ENCODE assay signal across 9 cellular contexts in genomic region chr15:68210409-68210756, GRCh38. TPM values are rescaled to one million over a fixed set of nuclear protein-coding genes. Genes with fewer than 3 reads are reported as not detected.
DNase-seq lines count a peak whose midpoint lies in the region; ATAC-seq and TF ChIP-seq lines count a peak whose summit lies in the region.
"Had no signal": no experiment of that assay in that cellular context is flagged by ENCODE, and none has a peak within 500 bp of the region (broad histone marks: within the 10 kb centered on the region; RNA-seq: fewer than 3 reads in every experiment).

No MANE protein-coding gene starts in this region.

- no peak for ATAC-seq in GM21423 (IDR thresholded peaks at IDR 0.05; ENCODE audit: unreplicated experiment)
- no peak for ATAC-seq in GM21723 (IDR thresholded peaks at IDR 0.05; ENCODE audit: unreplicated experiment)

- intact Hi-C loops in posterior vena cava (cut with DNase I), result no loop called here

- peak overlapping the region; percentile 12 for H3K9ac ChIP-seq in HUES6 (ENCODE audit: low read length)

- H3K4me1 ChIP-seq in HUES6 (ENCODE audit: control insufficient read depth, insufficient read depth, low read length), result peaks cover 32% of the 10 kb centered on the region

- H3K27ac ChIP-seq in HUES6 (ENCODE audit: low read depth, low read length), result no peak overlapping the region
- peak overlapping the region; percentile 78 for H3K27ac ChIP-seq in cingulate gyrus (ENCODE audit: low read depth, low read length)
- H3K27ac ChIP-seq: C4-2B had no signal

- no peaks in the 10 kb centered on the region for H3K27me3 ChIP-seq in HUES6 (ENCODE audit: control insufficient read depth, insufficient read depth, low read length)

- peak overlapping the region; percentile 36; the same call in 1 of the 2 replicates for H3K4me3 ChIP-seq in AG10803 (ENCODE audit: low read length)
- H3K4me3 ChIP-seq in HUES6 (ENCODE audit: low read depth, low read length), result no peak overlapping the region

- no peaks in the 10 kb centered on the region for H3K9me3 ChIP-seq in HUES6 (ENCODE audit: control insufficient read depth, insufficient read depth, low read depth, low read length)

- H3K36me3 ChIP-seq in HUES6 (ENCODE audit: control insufficient read depth, insufficient read depth, low read length), result peaks cover 20% of the 10 kb centered on the region

- DNase-seq in AG10803 (ENCODE audit: low read depth) (no peak), posterior vena cava (ENCODE audit: low spot score) (peak; percentile 54), iPS-NIHi11 (ENCODE audit: low spot score) (no peak), SKM-1 (lab: John Stamatoyannopoulos, UW; ENCODE audit: unreplicated experiment) (no peak)

- TF ChIP-seq CTCF in AG10803 (conservative IDR thresholded peaks at IDR 0.05; ENCODE audit: low read length), result no peak

RNA-seq across cellular contexts. Expression of gene CALML4, which starts 5.3 kb away (rescaled TPM):
- total RNA-seq in posterior vena cava, result 1 to 10 TPM; 5.7 to 8.4 TPM

RNA-seq across cellular contexts. Expression of gene CLN6, which starts 19.1 kb away (rescaled TPM):
- 10 to 100 TPM; 14.9 TPM for total RNA-seq in posterior vena cava
